ENCODE assay signal across 8 cellular contexts in the genomic region with DNA sequence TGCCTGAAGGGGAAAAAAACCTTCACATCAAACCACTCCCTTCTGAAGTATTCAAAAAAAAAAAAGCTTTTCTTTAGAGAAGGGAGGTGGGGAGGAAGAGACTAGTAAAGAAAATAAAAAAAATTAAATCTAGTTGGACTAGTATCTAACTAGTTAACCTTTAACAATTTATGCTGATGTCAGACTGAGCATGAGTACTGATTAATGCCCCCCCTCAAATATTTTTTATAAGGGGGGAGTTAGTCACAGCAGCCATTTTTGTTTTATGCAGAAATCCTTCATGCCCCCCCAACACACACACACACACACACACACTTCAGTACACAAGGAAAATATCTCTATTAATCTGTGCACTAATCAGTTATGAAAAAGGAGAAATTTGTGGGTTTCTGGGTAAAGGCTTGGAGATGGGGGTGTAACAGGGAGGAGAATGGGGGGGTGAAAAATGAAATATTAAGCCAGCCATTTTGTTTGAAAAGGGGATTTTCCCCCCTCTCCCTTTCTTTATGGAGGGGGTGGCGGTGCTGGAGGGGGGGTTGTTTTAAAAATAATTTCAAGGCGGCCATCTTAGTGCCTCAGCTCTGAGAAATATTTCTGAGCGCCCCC. TPM values are rescaled to one million over a fixed set of nuclear protein-coding genes. Genes with fewer than 3 reads are reported as not detected.
A peak's percentile ranks its signal among the peaks of the same experiment; 100 is the strongest.
DNase-seq lines count a peak whose midpoint lies in the region; ATAC-seq and TF ChIP-seq lines count a peak whose summit lies in the region.

No MANE protein-coding gene starts in this region.

- no peak for TF ChIP-seq POLR2A in ovary (IDR thresholded peaks at IDR 0.05)

- ATAC-seq in T-helper 17 cell (no peak), GM21423 (IDR thresholded peaks at IDR 0.05; ENCODE audit: unreplicated experiment) (no peak), HG03378 (IDR thresholded peaks at IDR 0.05; ENCODE audit: unreplicated experiment) (no peak)

- H3K4me3 Mint-ChIP-seq in T-helper 17 cell = peak overlapping the region; percentile 87

- intact Hi-C loops in ovary (cut with DNase I) = no loop called here

- H3K4me3 ChIP-seq in HAP-1 (peak overlapping the region; percentile 31), ovary (peak overlapping the region; percentile 75)

- H3K36me3 Mint-ChIP-seq in T-helper 17 cell (ENCODE audit: low read depth) = peaks cover 3% of the 10 kb centered on the region

- no peaks in the 10 kb centered on the region for H3K27me3 ChIP-seq in HAP-1 (ENCODE audit: low read depth)
- no peaks in the 10 kb centered on the region for H3K27me3 ChIP-seq in ovary

- 0 to 9% (median 3%) methylated on average over 3 of the region's 3 CpGs for WGBS in ovary, 3 donors

- peak overlapping the region in 1 of 2 donors; percentile 26 for H3K27ac ChIP-seq in ovary

- H3K36me3 ChIP-seq in HAP-1 (replicated peaks) (peaks cover 25% of the 10 kb centered on the region), ovary (no peaks in the 10 kb centered on the region)

- in situ Hi-C loops in ACHN (cut with HindIII; ENCODE audit: low pct_ligation_motif_present, low pct_unique_long_range_greater_than_20kb, low sequenced_read_pairs) (no loop called here), HAP-1 (cut with MboI; ENCODE audit: low sequenced_read_pairs) (no loop called here)

- no peak overlapping the region for H3K27ac Mint-ChIP-seq in T-helper 17 cell

- TF ChIP-seq CTCF in ovary (IDR thresholded peaks at IDR 0.05) = no peak

- DNase-seq in ACHN (peak; percentile 39), HAP-1 (ENCODE audit: low spot score in 2 of 2) (no peak), T-helper 17 cell (peak in 1 of 3 donors; percentile 26), ovary (peak in 1 of 5 donors; percentile 42), hippocampal formation (lab: John Stamatoyannopoulos, UW) (no peak)
- DNase-seq in effector CD8-positive, alpha-beta T cell (lab: John Stamatoyannopoulos, UW) = peak; percentile 34

- peaks cover 31% of the 10 kb centered on the region for H3K4me1 ChIP-seq in HAP-1
- H3K4me1 ChIP-seq in ovary (ENCODE audit: insufficient read depth) = peaks cover 9% of the 10 kb centered on the region

- no peaks in the 10 kb centered on the region for H3K27me3 Mint-ChIP-seq in T-helper 17 cell

- no peak for TF ChIP-seq EP300 in ovary (IDR thresholded peaks at IDR 0.05)

- H3K9me3 ChIP-seq in HAP-1 (no peaks in the 10 kb centered on the region), T-helper 17 cell (ENCODE audit: control insufficient read depth, low read length, poor library complexity, severe bottlenecking) (no peaks in the 10 kb centered on the region), ovary (no peaks in the 10 kb centered on the region)

- H3K4me1 Mint-ChIP-seq in T-helper 17 cell = peaks cover 9% of the 10 kb centered on the region

RNA-seq across cellular contexts. Expression of gene CHD3, which starts 4.7 kb away (rescaled TPM):
- total RNA-seq in T-helper 17 cell (100 to 1,000 TPM; 219 TPM), ovary (100 to 1,000 TPM in 4 of 7 donors, 10 to 100 TPM in 3; 65.7 to 145 (median 114) TPM)
- 100 to 1,000 TPM in 1 of 2 donors, 10 to 100 TPM in 1; 87.2 to 100 TPM for polyA plus RNA-seq in ovary

RNA-seq across cellular contexts. Expression of gene CYB5D1, which starts 26.1 kb away (rescaled TPM):
- total RNA-seq in T-helper 17 cell (10 to 100 TPM in 1 of 2 donors, 1 to 10 TPM in 1; 9.3 to 14.9 TPM), ovary (10 to 100 TPM in 6 of 7 donors, 1 to 10 TPM in 1; 7.0 to 18.8 (median 16.1) TPM)
- 10 to 100 TPM; 10.8 to 22.2 TPM for polyA plus RNA-seq in ovary

RNA-seq across cellular contexts. Expression of gene NAA38, which starts 26.5 kb away (rescaled TPM):
- 10 to 100 TPM; 26.8 to 30.3 TPM for total RNA-seq in T-helper 17 cell
- total RNA-seq in ovary = 10 to 100 TPM; 46.4 to 82.8 (median 54.6) TPM
- 10 to 100 TPM in 1 of 2 donors, 1 to 10 TPM in 1; 4.6 to 59.1 TPM for polyA plus RNA-seq in ovary

RNA-seq across cellular contexts. Expression of gene TMEM88, which starts 29.0 kb away (rescaled TPM):
- total RNA-seq in T-helper 17 cell = 10 to 100 TPM; 31.0 to 31.3 TPM
- total RNA-seq in ovary = 10 to 100 TPM in 3 of 7 donors, 1 to 10 TPM in 4; 2.1 to 11.9 (median 8.2) TPM
- 10 to 100 TPM in 1 of 2 donors, 1 to 10 TPM in 1; 5.5 to 17.8 TPM for polyA plus RNA-seq in ovary

RNA-seq across cellular contexts. Expression of gene RNF227, which starts 32.2 kb away (rescaled TPM):
- 1 to 10 TPM; 1.4 to 2.3 TPM for total RNA-seq in T-helper 17 cell
- total RNA-seq in ovary = 10 to 100 TPM in 1 of 7 donors, 1 to 10 TPM in 6; 2.7 to 16.5 (median 5.2) TPM
- 1 to 10 TPM; 4.3 to 8.6 TPM for polyA plus RNA-seq in ovary

Comparison
In these comparisons a context has a peak if more than half of its experiments do, and no peak if none do; other contexts are left out.
1. DNase-seq: peak in ACHN (single experiment) and effector CD8-positive, alpha-beta T cell (single experiment); none in HAP-1 (0 of 2) and hippocampal formation (0 of 2).